In the genomic region with DNA sequence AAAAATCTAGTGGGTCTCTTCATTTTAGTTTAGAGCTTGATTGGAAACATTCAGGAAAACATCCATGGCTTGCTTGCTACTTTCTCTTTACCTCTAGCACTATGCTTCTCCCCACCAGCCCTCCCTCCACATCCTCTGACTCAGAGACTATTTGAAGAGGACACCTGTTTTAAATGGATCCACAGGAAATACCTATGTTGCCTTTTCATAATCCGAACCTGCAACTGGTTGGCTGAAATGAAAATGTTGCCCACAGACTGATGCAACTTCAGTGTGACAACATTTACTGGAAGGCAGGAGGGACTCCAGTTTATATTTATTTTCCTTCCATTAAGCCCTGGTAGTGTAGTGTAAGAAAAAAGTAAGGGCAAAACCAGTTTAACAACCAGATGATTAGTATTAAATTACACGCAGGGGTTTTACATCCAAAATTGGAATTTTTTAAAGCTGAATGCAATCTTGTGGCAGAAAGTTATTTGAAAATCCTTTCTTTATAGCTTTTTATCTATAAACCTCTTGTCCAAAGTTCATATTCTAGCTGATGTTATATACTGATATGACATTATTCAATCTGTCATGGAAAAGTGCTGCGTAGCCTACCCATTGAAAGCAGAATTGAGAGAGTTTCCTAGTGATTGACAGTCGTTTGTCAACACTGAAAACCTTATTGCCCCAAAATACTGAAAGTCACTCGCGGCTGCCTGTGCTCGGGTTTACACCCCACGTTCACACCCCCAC, we compare ENCODE assay signal across 8 cellular contexts. TPM values are rescaled to one million over a fixed set of nuclear protein-coding genes. Genes with fewer than 3 reads are reported as not detected.
A peak's percentile ranks its signal among the peaks of the same experiment; 100 is the strongest.
DNase-seq lines count a peak whose midpoint lies in the region; ATAC-seq and TF ChIP-seq lines count a peak whose summit lies in the region.

No MANE protein-coding gene starts in this region.

- BruUV-seq in IMR-90 (replicated peaks; lab: Mats Ljungman, UMichigan), result TSS peak; percentile 37

- H3K27me3 ChIP-seq in IMR-90 (ENCODE audit: control insufficient read depth, insufficient read depth, low read length) (no peaks in the 10 kb centered on the region), esophagus (ENCODE audit: control insufficient read depth in 1 of 2, insufficient read depth in 2 of 2, low read length in 2 of 2) (no peaks in the 10 kb centered on the region), uterus (no peaks in the 10 kb centered on the region)
- H3K27me3 ChIP-seq in naive thymus-derived CD4-positive, alpha-beta T cell (ENCODE audit: control insufficient read depth in 2 of 2, insufficient read depth in 2 of 2, low read length in 2 of 2), result no peaks in the 10 kb centered on the region

- peak overlapping the region; percentile 95 for H4K5ac ChIP-seq in IMR-90 (ENCODE audit: low read depth, low read length)

- peaks cover 3% of the 10 kb centered on the region for H3K36me3 Mint-ChIP-seq in WTC11
- H3K36me3 Mint-ChIP-seq in naive thymus-derived CD4-positive, alpha-beta T cell, result peaks cover 0 to 3% (median 0%) of the 10 kb centered on the region in 5 donors

- H3K9me3 Mint-ChIP-seq in WTC11, result peaks cover 4% of the 10 kb centered on the region; the same call in 1 of the 2 replicates
- peaks cover 0 to 4% (median 0%) of the 10 kb centered on the region in 11 donors for H3K9me3 Mint-ChIP-seq in naive thymus-derived CD4-positive, alpha-beta T cell

- H3K56ac ChIP-seq in IMR-90 (ENCODE audit: extremely low read depth, insufficient read depth, low read length), result peak overlapping the region; percentile 56; the same call in 1 of the 2 replicates

- no peaks in the 10 kb centered on the region for H3K27me3 Mint-ChIP-seq in WTC11 (ENCODE audit: low read depth)
- H3K27me3 Mint-ChIP-seq in naive thymus-derived CD4-positive, alpha-beta T cell, result no peaks in the 10 kb centered on the region

- peak overlapping the region; percentile 82 for H2BK5ac ChIP-seq in IMR-90 (ENCODE audit: low read depth, low read length, poor library complexity, severe bottlenecking)

- intact Hi-C loops in IMR-90 (cut with micrococcal nuclease) (loop anchor here (2.0 to 5.0 kb wide), 2 partner anchors 113 to 368 kb away; no protein-coding TSS in a partner anchor), uterus (cut with DNase I; ENCODE audit: low total_unique reads) (no loop called here)
- intact Hi-C loops in naive thymus-derived CD4-positive, alpha-beta T cell (cut with micrococcal nuclease), result loop anchor here (1.0 to 10.0 kb wide), 12 partner anchors 17 to 1035 kb away; a partner anchor contains a TSS

- H3K79me1 ChIP-seq in IMR-90 (ENCODE audit: low read depth in 1 of 2, low read length in 2 of 2), result peaks cover 3 to 14% of the 10 kb centered on the region in 2 experiments; a peak in 2 of 4 replicates

- H3K4me1 ChIP-seq in IMR-90 (ENCODE audit: control insufficient read depth, insufficient read depth, low read length) (peaks cover 7% of the 10 kb centered on the region), esophagus (ENCODE audit: control insufficient read depth in 2 of 2, insufficient read depth in 2 of 2, low read length in 1 of 2) (peaks cover 0 to 3% of the 10 kb centered on the region in 2 donors), uterus (peaks cover 0 to 4% of the 10 kb centered on the region in 2 donors)
- H3K4me1 ChIP-seq in naive thymus-derived CD4-positive, alpha-beta T cell (ENCODE audit: control insufficient read depth in 2 of 2, insufficient read depth in 2 of 2, low read length in 2 of 2), result peaks cover 8% of the 10 kb centered on the region in 2 donors

- no peak for TF ChIP-seq CTCF in IMR-90 (conservative IDR thresholded peaks at IDR 0.05; ENCODE audit: low read depth, low read length)
- TF ChIP-seq CTCF in WTC11 (IDR thresholded peaks at IDR 0.05), result no peak
- TF ChIP-seq CTCF in uterus (IDR thresholded peaks at IDR 0.05), result no peak

- peak overlapping the region; percentile 84; the same call in 1 of the 2 replicates for H2BK20ac ChIP-seq in IMR-90 (ENCODE audit: low read depth, low read length)

- H3K4me2 ChIP-seq in IMR-90 (ENCODE audit: low read depth, low read length), result peak overlapping the region; percentile 93

- H4K20me1 ChIP-seq in IMR-90 (ENCODE audit: insufficient read depth, low read length), result no peaks in the 10 kb centered on the region

- peak overlapping the region; percentile 93 for H3K14ac ChIP-seq in IMR-90 (replicated peaks; ENCODE audit: low read depth, low read length)

- 0 out of 2 replicates have a peak, but pooled peaks cover 4% of the 10 kb centered on the region for H3K9me1 ChIP-seq in IMR-90 (ENCODE audit: insufficient read depth, low read length)

- peak overlapping the region; percentile 93 for H3K18ac ChIP-seq in IMR-90 (ENCODE audit: low read depth, low read length)

- peak overlapping the region; percentile 93 for H2AK9ac ChIP-seq in IMR-90 (replicated peaks; ENCODE audit: low read depth, low read length, poor library complexity)

- dilution Hi-C loops in IMR-90 (cut with HindIII; ENCODE audit: low sequenced_read_pairs, unreplicated experiment), result no loop called here

- H2AFZ ChIP-seq in IMR-90 (replicated peaks; ENCODE audit: low read length, poor library complexity), result peak overlapping the region; percentile 99

- no CpG with 5 or more reads among the region's 8 CpGs for WGBS in IMR-90 (ENCODE audit: extremely low coverage in 2 of 2, insufficient read length in 1 of 2), 2 experiments
- WGBS in esophagus, 2 donors, result 3 to 4% methylated on average over 8 of the region's 8 CpGs

- H3K4ac ChIP-seq in IMR-90 (ENCODE audit: low read depth, low read length), result peak overlapping the region; percentile 93

- H3K27ac ChIP-seq in IMR-90 (ENCODE audit: insufficient read depth, low read length), result peak overlapping the region; percentile 86
- peak overlapping the region; percentile 73 to 99 for H3K27ac ChIP-seq in esophagus (ENCODE audit: low read depth in 2 of 2, low read length in 1 of 2)
- peak overlapping the region; percentile 79 for H3K27ac ChIP-seq in naive thymus-derived CD4-positive, alpha-beta T cell (ENCODE audit: low read depth, low read length)
- H3K27ac ChIP-seq in uterus, result peak overlapping the region; percentile 80 to 91

- no peak for TF ChIP-seq POLR2A in IMR-90 (IDR thresholded peaks at IDR 0.05; ENCODE audit: low read depth, low read length)
- no peak for TF ChIP-seq POLR2A in uterus (IDR thresholded peaks at IDR 0.05)

- H4K91ac ChIP-seq in IMR-90 (ENCODE audit: insufficient read depth, low read depth, low read length), result peak overlapping the region; percentile 89

- H3K9me3 ChIP-seq in IMR-90 (ENCODE audit: control insufficient read depth, insufficient read depth, low read length), result no peaks in the 10 kb centered on the region
- no peaks in the 10 kb centered on the region for H3K9me3 ChIP-seq in esophagus (ENCODE audit: control insufficient read depth in 2 of 2, insufficient read depth in 1 of 2, low read depth in 1 of 2, low read length in 1 of 2)
- no peaks in the 10 kb centered on the region for H3K9me3 ChIP-seq in naive thymus-derived CD4-positive, alpha-beta T cell (ENCODE audit: control insufficient read depth in 2 of 3, low read length in 3 of 3)
- H3K9me3 ChIP-seq in uterus, result no peaks in the 10 kb centered on the region

- H3K4me1 Mint-ChIP-seq in WTC11, result peaks cover 73% of the 10 kb centered on the region
- peaks cover 16 to 34% (median 28%) of the 10 kb centered on the region in 7 donors for H3K4me1 Mint-ChIP-seq in naive thymus-derived CD4-positive, alpha-beta T cell

- H3K4me3 ChIP-seq in IMR-90 (ENCODE audit: insufficient read depth, low read depth, low read length), result peak overlapping the region; percentile 97
- peak overlapping the region; percentile 78 to 96 for H3K4me3 ChIP-seq in esophagus (ENCODE audit: low read depth in 1 of 2, low read length in 2 of 2)
- H3K4me3 ChIP-seq in naive thymus-derived CD4-positive, alpha-beta T cell (ENCODE audit: low read length), result peak overlapping the region; percentile 73
- H3K4me3 ChIP-seq in uterus, result peak overlapping the region; percentile 86 to 93

- H4K8ac ChIP-seq in IMR-90 (ENCODE audit: low read depth in 2 of 2, low read length in 2 of 2), result peak overlapping the region; percentile 69 to 87; a peak in 3 of 4 replicates

- in situ Hi-C loops in IMR-90 (cut with MboI; ENCODE audit: low sequenced_read_pairs), result no loop called here

- CTCF ChIA-PET in IMR-90 (lab: Yijun Ruan, JAX), result no interaction called here
- CTCF ChIA-PET in WTC11 (lab: Charles Lee), result interaction anchor here (1.0 to 1.3 kb wide), 2 partner anchors 33 to 585 kb away, joined by 3 read pairs; no protein-coding TSS in a partner anchor
- CTCF ChIA-PET in naive thymus-derived CD4-positive, alpha-beta T cell (lab: Charles Lee), result interaction anchor here (0.6 to 1.1 kb wide), 4 partner anchors 12 to 161 kb away, joined by 3 to 4 read pairs (median 3); no protein-coding TSS in a partner anchor

- peak overlapping the region; percentile 83 for H3K23ac ChIP-seq in IMR-90 (ENCODE audit: low read depth, low read length)

- peak overlapping the region; percentile 75; the same call in 1 of the 3 replicates for H2BK15ac ChIP-seq in IMR-90 (ENCODE audit: low read depth, low read length)

- TF ChIP-seq RAD21 in IMR-90 (IDR thresholded peaks at IDR 0.05; ENCODE audit: low read length), result no peak

- POLR2A ChIA-PET in IMR-90 (lab: Charles Lee; ENCODE audit: unreplicated experiment) (interaction anchor here (0.6 kb wide), 1 partner anchor 174 kb away, joined by 4 read pairs; no protein-coding TSS in a partner anchor), WTC11 (lab: Charles Lee) (interaction anchor here (0.5 kb wide), 1 partner anchor 20 kb away, joined by 3 read pairs; no protein-coding TSS in a partner anchor)
- POLR2A ChIA-PET in naive thymus-derived CD4-positive, alpha-beta T cell (lab: Charles Lee), result interaction anchor here (0.6 to 0.9 kb wide), 3 partner anchors 10 to 484 kb away, joined by 3 read pairs; no protein-coding TSS in a partner anchor

- peak; percentile 30 for DNase-seq in NCI-H1694 treated with DMSO at 0.1 percent for 48 hours (lab: John Stamatoyannopoulos, UW)
- no peak for DNase-seq in NCI-H1694 (lab: John Stamatoyannopoulos, UW)
- DNase-seq in IMR-90, result peak; percentile 87
- DNase-seq in WTC11 (ENCODE audit: low spot score), result no peak
- DNase-seq in naive thymus-derived CD4-positive, alpha-beta T cell, result peak in 7 of 9 donors; percentile 10 to 57 (median 30)
- DNase-seq in uterus, result peak in 1 of 2 donors; percentile 21
- DNase-seq in cerebellar nuclear complex (lab: John Stamatoyannopoulos, UW), result no peak

- H3K36me3 ChIP-seq in IMR-90 (ENCODE audit: control insufficient read depth, insufficient read depth, low read length), result no peaks in the 10 kb centered on the region
- H3K36me3 ChIP-seq in esophagus (ENCODE audit: control insufficient read depth in 2 of 2, insufficient read depth in 2 of 2, low read length in 1 of 2), result no peaks in the 10 kb centered on the region
- peaks cover 0 to 4% (median 0%) of the 10 kb centered on the region in 3 experiments for H3K36me3 ChIP-seq in naive thymus-derived CD4-positive, alpha-beta T cell (ENCODE audit: control insufficient read depth in 2 of 3, insufficient read depth in 3 of 3, low read length in 3 of 3)
- no peaks in the 10 kb centered on the region for H3K36me3 ChIP-seq in uterus

- 0 out of 2 replicates have a peak, but pooled peaks have one; percentile 4 for ATAC-seq in IMR-90 (ENCODE audit: low read depth)
- ATAC-seq in WTC11, result no peak
- no peak for ATAC-seq in naive thymus-derived CD4-positive, alpha-beta T cell

- H2AK5ac ChIP-seq in IMR-90 (ENCODE audit: low read depth, low read length), result peak overlapping the region; percentile 35; the same call in 1 of the 2 replicates

- H3K4me3 Mint-ChIP-seq in WTC11, result peak overlapping the region; percentile 87
- peak overlapping the region; percentile 88 to 98 (median 94) for H3K4me3 Mint-ChIP-seq in naive thymus-derived CD4-positive, alpha-beta T cell

- peak overlapping the region; percentile 87 for H3K9ac ChIP-seq in IMR-90 (ENCODE audit: low read depth, low read length)

- peak overlapping the region; percentile 92 for H2BK120ac ChIP-seq in IMR-90 (ENCODE audit: low read depth, low read length)

- H3K27ac Mint-ChIP-seq in WTC11, result peak overlapping the region; percentile 89
- H3K27ac Mint-ChIP-seq in naive thymus-derived CD4-positive, alpha-beta T cell, result peak overlapping the region; percentile 92 to 98 (median 96)

RNA-seq across cellular contexts. Expression of a gene that starts 0.9 kb away (rescaled TPM):
- total RNA-seq in IMR-90 (2012; rRNA removed), result 27.1 and 30.3 TPM in 2 replicates
- polyA plus RNA-seq in IMR-90 (2012; rRNA removed), result 19.8 and 21.3 TPM in 2 replicates
- 17.3 and 18.9 TPM in 2 replicates for polyA plus RNA-seq in IMR-90 (2012; cell fraction: cytosol; rRNA removed)
- 8.5 and 24.2 TPM in 2 replicates for polyA plus RNA-seq in IMR-90 (2012; cell fraction: nucleus; rRNA removed; ENCODE audit: low replicate concordance)
- 38.8 to 44.0 TPM (median 39.3 TPM) in 3 replicates for total RNA-seq in WTC11 (2021)
- polyA plus RNA-seq in esophagus, result 10 to 100 TPM; 28.5 to 44.6 TPM
- 10 to 100 TPM in 2 of 5 experiments, 1 to 10 TPM in 3; 6.8 to 10.8 (median 8.8) TPM for total RNA-seq in naive thymus-derived CD4-positive, alpha-beta T cell
- 10 to 100 TPM; 21.0 to 21.8 TPM for polyA plus RNA-seq in naive thymus-derived CD4-positive, alpha-beta T cell
- 10 to 100 TPM in 3 of 4 donors, 1 to 10 TPM in 1; 6.9 to 36.6 (median 27.8) TPM for total RNA-seq in uterus

Comparison
In these comparisons a context has a peak if more than half of its experiments do, and no peak if none do; other contexts are left out.
1. DNase-seq: peak in NCI-H1694 treated with DMSO at 0.1 percent for 48 hours (single experiment), IMR-90 (single experiment) and naive thymus-derived CD4-positive, alpha-beta T cell (7 of 9); none in NCI-H1694 (single experiment), WTC11 (single experiment) and cerebellar nuclear complex (0 of 2).
2. Peak in every context shown above with its lines, with median percentiles within 50 percentile points of each other: H3K27ac ChIP-seq and H3K4me3 ChIP-seq.